ENCODE assay signal across 9 cellular contexts in genomic region chr11:84407091-84407490, GRCh38.
"Had no signal": no experiment of that assay in that cellular context is flagged by ENCODE, and none has a peak within 500 bp of the region (broad histone marks: within the 10 kb centered on the region; RNA-seq: fewer than 3 reads in every experiment).

No MANE protein-coding gene starts in this region.

- DNase-seq: GM23248, GOT3, H7, HFFc6, KBM-7 had no signal

- ATAC-seq: HCT116, HepG2 had no signal

- H3K36me3 ChIP-seq: HAP-1 had no signal

- H3K4me3 ChIP-seq: GM23248, HAP-1 had no signal

- H3K27ac ChIP-seq: GM23248, HL-60 had no signal

- H3K9me3 ChIP-seq: HAP-1 had no signal
